1 cellular context compared by ENCODE assay signal in genomic region chr15:42575188-42576039, GRCh38.
A peak's percentile ranks its signal among the peaks of the same experiment; 100 is the strongest.
TF ChIP-seq lines count a peak whose summit lies in the region.

Gene STARD9, plus strand, starts transcription at chr15:42575606. Its CDS starts 110 bp downstream, at chr15:42575716.

TF ChIP-seq in H1, 55 proteins besides CTCF, POLR2A, EP300 and RAD21 (continued from another document):
- TF ChIP-seq RBBP5 (IDR thresholded peaks at IDR 0.05; ENCODE audit: borderline replicate concordance, low read depth, low read length) = peak; percentile 50; the same call in 1 of the 2 replicates
- TF ChIP-seq TCF12 (IDR thresholded peaks at IDR 0.05; ENCODE audit: low read depth, low read length) = no peak
- peak; percentile 98 for TF ChIP-seq KDM4A (IDR thresholded peaks at IDR 0.05; ENCODE audit: low read depth, low read length, severe bottlenecking)
- TF ChIP-seq SP2 (IDR thresholded peaks at IDR 0.05; ENCODE audit: low read length) = no peak
- no peak for TF ChIP-seq CHD2 (IDR thresholded peaks at IDR 0.05; ENCODE audit: low read length)
- no peak for TF ChIP-seq MAFK (IDR thresholded peaks at IDR 0.05; ENCODE audit: low read depth, low read length)
- TF ChIP-seq TAF7 (optimal IDR thresholded peaks at IDR 0.05; ENCODE audit: borderline replicate concordance, low read depth, low read length) = no peak
- TF ChIP-seq POLR2AphosphoS5 (IDR thresholded peaks at IDR 0.05; ENCODE audit: low read depth, low read length) = peak; percentile 72; the same call in 1 of the 2 replicates
- TF ChIP-seq SP1 (IDR thresholded peaks at IDR 0.05; ENCODE audit: low read depth, low read length) = peak; percentile 57; the same call in 1 of the 2 replicates
- TF ChIP-seq YY1 (IDR thresholded peaks at IDR 0.05; ENCODE audit: low read depth, low read length) = no peak
- 0 out of 2 replicates have a peak, but pooled peaks have one; percentile 19 for TF ChIP-seq FOSL1 (IDR thresholded peaks at IDR 0.05; ENCODE audit: insufficient read depth, low read depth, low read length)
- peak; percentile 72 for TF ChIP-seq PHF8 (conservative IDR thresholded peaks at IDR 0.05; ENCODE audit: low read depth, low read length)
- TF ChIP-seq, protein P1, sequence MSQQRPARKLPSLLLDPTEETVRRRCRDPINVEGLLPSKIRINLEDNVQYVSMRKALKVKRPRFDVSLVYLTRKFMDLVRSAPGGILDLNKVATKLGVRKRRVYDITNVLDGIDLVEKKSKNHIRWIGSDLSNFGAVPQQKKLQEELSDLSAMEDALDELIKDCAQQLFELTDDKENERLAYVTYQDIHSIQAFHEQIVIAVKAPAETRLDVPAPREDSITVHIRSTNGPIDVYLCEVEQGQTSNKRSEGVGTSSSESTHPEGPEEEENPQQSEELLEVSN (IDR thresholded peaks at IDR 0.05) = peak; percentile 95
- peak; percentile 77 for TF ChIP-seq TBP (IDR thresholded peaks at IDR 0.05; ENCODE audit: low read depth, low read length)
- peak; percentile 89; the same call in 1 of the 2 replicates for TF ChIP-seq SP4 (IDR thresholded peaks at IDR 0.05; ENCODE audit: low read length)
- TF ChIP-seq ASH2L (IDR thresholded peaks at IDR 0.05; ENCODE audit: low read length) = peak; percentile 42
- no peak for TF ChIP-seq HDAC6 (IDR thresholded peaks at IDR 0.05; ENCODE audit: low read depth, low read length)
- TF ChIP-seq HDAC2 (IDR thresholded peaks at IDR 0.05; ENCODE audit: borderline replicate concordance in 1 of 2, low read depth in 2 of 2, low read length in 2 of 2) = 0 out of 4 replicates have a peak, but pooled peaks of 1 of the 2 experiments have one; percentile 46
- no peak for TF ChIP-seq CHD7 (IDR thresholded peaks at IDR 0.05; ENCODE audit: insufficient replicate concordance, low read length)
- TF ChIP-seq, protein P2, sequence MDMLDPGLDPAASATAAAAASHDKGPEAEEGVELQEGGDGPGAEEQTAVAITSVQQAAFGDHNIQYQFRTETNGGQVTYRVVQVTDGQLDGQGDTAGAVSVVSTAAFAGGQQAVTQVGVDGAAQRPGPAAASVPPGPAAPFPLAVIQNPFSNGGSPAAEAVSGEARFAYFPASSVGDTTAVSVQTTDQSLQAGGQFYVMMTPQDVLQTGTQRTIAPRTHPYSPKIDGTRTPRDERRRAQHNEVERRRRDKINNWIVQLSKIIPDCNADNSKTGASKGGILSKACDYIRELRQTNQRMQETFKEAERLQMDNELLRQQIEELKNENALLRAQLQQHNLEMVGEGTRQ (IDR thresholded peaks at IDR 0.05; ENCODE audit: low read length) = 0 out of 2 replicates have a peak, but pooled peaks have one; percentile 9
- no peak for TF ChIP-seq CBX5 (IDR thresholded peaks at IDR 0.05; ENCODE audit: low read depth, low read length)
- no peak for TF ChIP-seq CEBPB (IDR thresholded peaks at IDR 0.05; ENCODE audit: low read depth, low read length)
- TF ChIP-seq CHD1 (IDR thresholded peaks at IDR 0.05; ENCODE audit: low read depth, low read length) = no peak
- no peak for TF ChIP-seq JUND (IDR thresholded peaks at IDR 0.05; ENCODE audit: low read length)
- no peak for TF ChIP-seq RXRA (IDR thresholded peaks at IDR 0.05; ENCODE audit: insufficient read depth, low read depth, low read length)
- TF ChIP-seq CREB1 (IDR thresholded peaks at IDR 0.05) = peak; percentile 55; the same call in 1 of the 2 replicates
- no peak for TF ChIP-seq SAP30 (IDR thresholded peaks at IDR 0.05; ENCODE audit: insufficient read depth, insufficient replicate concordance, low read length)
- peak; percentile 22; the same call in 1 of the 2 replicates for TF ChIP-seq TAF1 (IDR thresholded peaks at IDR 0.05; ENCODE audit: low read depth, low read length)
- TF ChIP-seq GABPA (IDR thresholded peaks at IDR 0.05; ENCODE audit: borderline replicate concordance, insufficient read depth, low read length) = no peak
- no peak for TF ChIP-seq POU5F1 (IDR thresholded peaks at IDR 0.05; ENCODE audit: low read depth, low read length)
- TF ChIP-seq, protein P3, sequence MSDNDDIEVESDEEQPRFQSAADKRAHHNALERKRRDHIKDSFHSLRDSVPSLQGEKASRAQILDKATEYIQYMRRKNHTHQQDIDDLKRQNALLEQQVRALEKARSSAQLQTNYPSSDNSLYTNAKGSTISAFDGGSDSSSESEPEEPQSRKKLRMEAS (IDR thresholded peaks at IDR 0.05) = peak; percentile 93
- TF ChIP-seq EGR1 (IDR thresholded peaks at IDR 0.05; ENCODE audit: borderline replicate concordance, low read depth, low read length) = peak; percentile 50; the same call in 1 of the 2 replicates
- TF ChIP-seq TEAD4 (IDR thresholded peaks at IDR 0.05; ENCODE audit: low read depth, low read length) = no peak; the same call in 1 of the 2 replicates
